Comparison of ENCODE assay signal across 9 cellular contexts in genomic region chr12:24600996-24601395, GRCh38.
DNase-seq lines count a peak whose midpoint lies in the region; ATAC-seq lines count a peak whose summit lies in the region.
"Had no signal": no experiment of that assay in that cellular context is flagged by ENCODE, and none has a peak within 500 bp of the region (broad histone marks: within the 10 kb centered on the region; RNA-seq: fewer than 3 reads in every experiment).

No MANE protein-coding gene starts in this region.

- no peak for ATAC-seq in HG03378 (IDR thresholded peaks at IDR 0.05; ENCODE audit: unreplicated experiment)
- ATAC-seq in GM19035 (IDR thresholded peaks at IDR 0.05; ENCODE audit: unreplicated experiment): no peak

- no peaks in the 10 kb centered on the region for H3K79me2 ChIP-seq in ACC112 (ENCODE audit: control insufficient read depth, insufficient read depth, low read length, unreplicated experiment)

- no peak overlapping the region for H2AFZ ChIP-seq in ACC112 (ENCODE audit: low read length, unreplicated experiment)

- no peak overlapping the region for H3K4me3 ChIP-seq in ACC112 (ENCODE audit: low read depth, low read length)
- H3K4me3 ChIP-seq: skin epidermis had no signal

- H3K4me1 ChIP-seq in ACC112 (ENCODE audit: control insufficient read depth, insufficient read depth, low read length, unreplicated experiment): peaks cover 6% of the 10 kb centered on the region

- H3K27ac ChIP-seq in ACC112 (ENCODE audit: low read depth, low read length): peak overlapping the region; percentile 68
- H3K27ac ChIP-seq: skin epidermis had no signal

- H3K27me3 ChIP-seq in ACC112 (ENCODE audit: insufficient read depth, low read length): no peaks in the 10 kb centered on the region

- no peaks in the 10 kb centered on the region for H3K36me3 ChIP-seq in ACC112 (ENCODE audit: insufficient read depth, low read length)

- DNase-seq in HCEC 1CT: peak; percentile 97
- peak; percentile 76 for DNase-seq in RPMI7951 (ENCODE audit: low read depth)
- peak; percentile 76 for DNase-seq in foreskin melanocyte
- no peak for DNase-seq in pons (ENCODE audit: low spot score)
- DNase-seq in SIG-M5 treated with dmso at 0.1 percent for 504 hours (lab: John Stamatoyannopoulos, UW; ENCODE audit: unreplicated experiment): no peak

Comparison
In these comparisons a context has a peak if more than half of its experiments do, and no peak if none do; other contexts are left out.
1. DNase-seq: peak in HCEC 1CT (single experiment), RPMI7951 (single experiment) and foreskin melanocyte (single experiment); none in pons (single experiment) and SIG-M5 treated with dmso at 0.1 percent for 504 hours (single experiment).